ENCODE assay signal across 13 cellular contexts in genomic region chr10:78231930-78232329, GRCh38.
DNase-seq lines count a peak whose midpoint lies in the region; ATAC-seq and TF ChIP-seq lines count a peak whose summit lies in the region.
"Had no signal": no experiment of that assay in that cellular context is flagged by ENCODE, and none has a peak within 500 bp of the region (broad histone marks: within the 10 kb centered on the region; RNA-seq: fewer than 3 reads in every experiment).

No MANE protein-coding gene starts in this region.

- peaks cover 0 to 8% (median 3%) of the 10 kb centered on the region in 9 donors for H3K4me1 ChIP-seq in heart right ventricle

- no peak overlapping the region for H3K27ac ChIP-seq in heart right ventricle
- H3K27ac ChIP-seq: 22Rv1 had no signal

- DNase-seq in DMS 273 (lab: John Stamatoyannopoulos, UW; ENCODE audit: unreplicated experiment): peak; percentile 36
- no peak for DNase-seq in DMS 273 treated with DMSO at 0.1 percent for 48 hours (lab: John Stamatoyannopoulos, UW)
- DNase-seq in WTC11 (ENCODE audit: low spot score): no peak
- DNase-seq in heart right ventricle: no peak
- DNase-seq in sciatic nerve (ENCODE audit: low spot score): no peak
- no peak for DNase-seq in activated CD8-positive, alpha-beta T cell treated with anti-CD3 and anti-CD28 coated beads, Interleukin-2, amount 10 ng/mL, durations not matched to agents 7 days and 5 days
- DNase-seq in activated CD4-positive, alpha-beta T cell treated with anti-CD3 and anti-CD28 coated beads for 1 hour: no peak
- DNase-seq: effector memory CD4-positive, alpha-beta T cell; KBM-7; kidney glomerular epithelial cell; sigmoid colon had no signal

- no peak overlapping the region for H3K27ac Mint-ChIP-seq in WTC11
- no peak overlapping the region for H3K27ac Mint-ChIP-seq in activated CD8-positive, alpha-beta T cell treated with anti-CD3 and anti-CD28 coated beads, Interleukin-2, amount 10 ng/mL, durations not matched to agents 7 days and 5 days

- H3K4me1 Mint-ChIP-seq in WTC11: peaks cover 4% of the 10 kb centered on the region; the same call in 1 of the 2 replicates
- peaks cover 6% of the 10 kb centered on the region for H3K4me1 Mint-ChIP-seq in activated CD8-positive, alpha-beta T cell treated with anti-CD3 and anti-CD28 coated beads, Interleukin-2, amount 10 ng/mL, durations not matched to agents 7 days and 5 days (ENCODE audit: low read depth)

- H3K9me3 Mint-ChIP-seq in WTC11: no peaks in the 10 kb centered on the region
- no peaks in the 10 kb centered on the region for H3K9me3 Mint-ChIP-seq in activated CD8-positive, alpha-beta T cell treated with anti-CD3 and anti-CD28 coated beads, Interleukin-2, amount 10 ng/mL, durations not matched to agents 7 days and 5 days (ENCODE audit: insufficient read depth)

- H3K27me3 ChIP-seq in heart right ventricle: no peaks in the 10 kb centered on the region
- H3K27me3 ChIP-seq: sigmoid colon had no signal

- intact Hi-C loops in heart right ventricle (cut with DNase I): no loop called here
- intact Hi-C loops in sciatic nerve (cut with DNase I): no loop called here

- H3K27me3 Mint-ChIP-seq in WTC11 (ENCODE audit: low read depth): no peaks in the 10 kb centered on the region
- H3K27me3 Mint-ChIP-seq in activated CD8-positive, alpha-beta T cell treated with anti-CD3 and anti-CD28 coated beads, Interleukin-2, amount 10 ng/mL, durations not matched to agents 7 days and 5 days (ENCODE audit: low read depth): peaks cover 24% of the 10 kb centered on the region

- POLR2A ChIA-PET in WTC11 (lab: Charles Lee): no interaction called here
- POLR2A ChIA-PET in activated CD8-positive, alpha-beta T cell treated with anti-CD3 and anti-CD28 coated beads, Interleukin-2, amount 10 ng/mL, durations not matched to agents 7 days and 5 days (lab: Charles Lee): no interaction called here

- TF ChIP-seq CTCF in WTC11 (IDR thresholded peaks at IDR 0.05) (no peak), heart right ventricle (IDR thresholded peaks at IDR 0.05) (peak in 7 of 9 donors; percentile 9 to 49 (median 37))

- no peak overlapping the region for H3K4me3 ChIP-seq in heart right ventricle
- H3K4me3 ChIP-seq: sigmoid colon had no signal

- 39 to 40% methylated on average over 3 of the region's 3 CpGs for WGBS in heart right ventricle, 2 donors

- CTCF ChIA-PET in WTC11 (lab: Charles Lee): interaction anchor here (0.6 to 3.1 kb wide), 15 partner anchors 9 to 963 kb away, joined by 3 to 13 read pairs (median 4); no protein-coding TSS in a partner anchor
- CTCF ChIA-PET in activated CD8-positive, alpha-beta T cell treated with anti-CD3 and anti-CD28 coated beads, Interleukin-2, amount 10 ng/mL, durations not matched to agents 7 days and 5 days (lab: Charles Lee): interaction anchor here (1.0 to 2.3 kb wide), 2 partner anchors 185 to 426 kb away, joined by 4 to 9 read pairs; no protein-coding TSS in a partner anchor

- no peak overlapping the region for H3K4me3 Mint-ChIP-seq in WTC11
- H3K4me3 Mint-ChIP-seq in activated CD8-positive, alpha-beta T cell treated with anti-CD3 and anti-CD28 coated beads, Interleukin-2, amount 10 ng/mL, durations not matched to agents 7 days and 5 days: no peak overlapping the region

- H3K36me3 Mint-ChIP-seq in WTC11: no peaks in the 10 kb centered on the region
- H3K36me3 Mint-ChIP-seq in activated CD8-positive, alpha-beta T cell treated with anti-CD3 and anti-CD28 coated beads, Interleukin-2, amount 10 ng/mL, durations not matched to agents 7 days and 5 days (ENCODE audit: low read depth): no peaks in the 10 kb centered on the region

- no peaks in the 10 kb centered on the region for H3K36me3 ChIP-seq in heart right ventricle
- H3K36me3 ChIP-seq: sigmoid colon had no signal

- peak; percentile 56 for ATAC-seq in WTC11
- ATAC-seq in heart right ventricle: peak in 5 of 8 donors; percentile 48 to 88 (median 73)
- peak; percentile 68 for ATAC-seq in sciatic nerve
- ATAC-seq in activated CD8-positive, alpha-beta T cell treated with anti-CD3 and anti-CD28 coated beads, Interleukin-2, amount 10 ng/mL, durations not matched to agents 7 days and 5 days: no peak
- no peak for ATAC-seq in HG03135 (IDR thresholded peaks at IDR 0.05; ENCODE audit: unreplicated experiment)

- peaks cover 0 to 7% (median 0%) of the 10 kb centered on the region in 11 donors for H3K9me3 ChIP-seq in heart right ventricle
- H3K9me3 ChIP-seq: sigmoid colon had no signal

TF ChIP-seq in WTC11, 78 proteins besides CTCF, POLR2A, EP300 and RAD21:
- TF ChIP-seq CDX4 (CRISPR knock-in tag; IDR thresholded peaks at IDR 0.05; ENCODE audit: borderline replicate concordance): no peak
- TF ChIP-seq NFYB (CRISPR knock-in tag; conservative IDR thresholded peaks at IDR 0.05; ENCODE audit: low read depth): no peak
- TF ChIP-seq GTF2I (CRISPR knock-in tag; conservative IDR thresholded peaks at IDR 0.05): 0 out of 2 replicates have a peak, but pooled peaks have one; percentile 51
TF ChIP-seq in WTC11: peak in this region for 1.

Comparison
In these comparisons a context has a peak if more than half of its experiments do, and no peak if none do; other contexts are left out.
1. ATAC-seq: peak in WTC11 (single experiment), heart right ventricle (5 of 8) and sciatic nerve (single experiment); none in activated CD8-positive, alpha-beta T cell treated with anti-CD3 and anti-CD28 coated beads, Interleukin-2, amount 10 ng/mL, durations not matched to agents 7 days and 5 days (single experiment) and HG03135 (single experiment).